In genomic region chr4:140095694-140096482, GRCh38 we compare ENCODE assay signal across 8 cellular contexts. TPM values are rescaled to one million over a fixed set of nuclear protein-coding genes. Genes with fewer than 3 reads are reported as not detected.
DNase-seq lines count a peak whose midpoint lies in the region; ATAC-seq, FAIRE-seq and TF ChIP-seq lines count a peak whose summit lies in the region.

No MANE protein-coding gene starts in this region.

- no peaks in the 10 kb centered on the region for H4K20me1 ChIP-seq in fibroblast of lung (ENCODE audit: control insufficient read depth, extremely low read depth, insufficient read depth, low read length)

- DNase-seq in GM03348 (ENCODE audit: low spot score) (peak; percentile 31), NCI-H226 (peak; percentile 69), activated T-cell treated with anti-CD3 and anti-CD28 coated beads for 4 hours (peak; percentile 70), fibroblast of lung (ENCODE audit: low read depth in 2 of 2) (peak; percentile 97 to 100), pancreas (no peak), HK-2 (ENCODE audit: unreplicated experiment) (no peak)

- ATAC-seq in pancreas (peak in 3 of 4 donors; percentile 16 to 34 (median 31)), GM21381 (IDR thresholded peaks at IDR 0.05; ENCODE audit: unreplicated experiment) (no peak), HG02588 (IDR thresholded peaks at IDR 0.05; ENCODE audit: unreplicated experiment) (no peak)

- H3K27ac ChIP-seq in fibroblast of lung (ENCODE audit: insufficient read depth, low read length) = peak overlapping the region; percentile 74
- H3K27ac ChIP-seq in pancreas = peak overlapping the region in 3 of 4 donors; percentile 40 to 67 (median 67)

- H3K36me3 ChIP-seq in fibroblast of lung (ENCODE audit: control insufficient read depth, insufficient read depth, low read length) (no peaks in the 10 kb centered on the region), pancreas (no peaks in the 10 kb centered on the region)

- peak overlapping the region; percentile 27 for H3K4me2 ChIP-seq in fibroblast of lung (ENCODE audit: extremely low read depth, insufficient read depth, low read length)

- H3K9ac ChIP-seq in fibroblast of lung (ENCODE audit: insufficient read depth, low read length) = no peak overlapping the region

- WGBS in pancreas, 2 donors = 80% methylated on average over 9 of the region's 9 CpGs

- H3K4me3 ChIP-seq in fibroblast of lung (replicated peaks in 1 of 4; ENCODE audit: control extremely low read depth in 1 of 4, insufficient read depth in 1 of 4, low read depth in 3 of 4, low read length in 4 of 4) = no peak overlapping the region
- no peak overlapping the region for H3K4me3 ChIP-seq in pancreas

- no peak overlapping the region for H2AFZ ChIP-seq in fibroblast of lung (ENCODE audit: low read length)

- H3K4me1 ChIP-seq in fibroblast of lung (ENCODE audit: control insufficient read depth, extremely low read depth, insufficient read depth, low read length) (peaks cover 34% of the 10 kb centered on the region), pancreas (peaks cover 6 to 54% (median 9%) of the 10 kb centered on the region in 3 donors)

- no peaks in the 10 kb centered on the region for H3K79me2 ChIP-seq in fibroblast of lung (ENCODE audit: control insufficient read depth, insufficient read depth, low read length)

- TF ChIP-seq CTCF in fibroblast of lung (conservative IDR thresholded peaks at IDR 0.05 in 1 of 2, IDR thresholded peaks at IDR 0.05 in 1 of 2; ENCODE audit: low read depth in 1 of 2, low read length in 2 of 2) (no peak), pancreas (IDR thresholded peaks at IDR 0.05) (no peak)

- H3K9me3 ChIP-seq in fibroblast of lung (ENCODE audit: control insufficient read depth, insufficient read depth, low read depth, low read length) (no peaks in the 10 kb centered on the region), pancreas (no peaks in the 10 kb centered on the region)

- no peak for FAIRE-seq in pancreas (lab: Jason Lieb, UNC)

- intact Hi-C loops in pancreas (cut with DNase I) = no loop called here

- H3K27me3 ChIP-seq in fibroblast of lung (ENCODE audit: control insufficient read depth, insufficient read depth, low read length) (no peaks in the 10 kb centered on the region), pancreas (no peaks in the 10 kb centered on the region)

RNA-seq across cellular contexts. Expression of gene MAML3, which starts 58.1 kb away (rescaled TPM):
- total RNA-seq in fibroblast of lung (2.0 and 2.1 TPM in 2 replicates), pancreas (1 to 10 TPM; 5.3 to 8.9 (median 6.5) TPM)
- polyA plus RNA-seq in fibroblast of lung (2.6 and 2.8 TPM in 2 replicates), pancreas (1 to 10 TPM; 3.8 to 4.0 TPM)
- 1.2 and 1.9 TPM in 2 replicates for polyA plus RNA-seq in fibroblast of lung (2012)
- polyA minus RNA-seq in fibroblast of lung (ENCODE audit: low replicate concordance) = 1.3 and 3.6 TPM in 2 replicates

Comparison
In these comparisons a context has a peak if more than half of its experiments do, and no peak if none do; other contexts are left out.
1. DNase-seq: peak in GM03348 (single experiment), NCI-H226 (single experiment), activated T-cell treated with anti-CD3 and anti-CD28 coated beads for 4 hours (single experiment) and fibroblast of lung (2 of 2); none in pancreas (0 of 6) and HK-2 (single experiment).
2. ATAC-seq: peak in pancreas (3 of 4); none in GM21381 (single experiment) and HG02588 (single experiment).